22 cellular contexts compared by ENCODE assay signal in genomic region chr14:69332782-69333395, GRCh38.
"Had no signal": no experiment of that assay in that cellular context is flagged by ENCODE, and none has a peak within 500 bp of the region (broad histone marks: within the 10 kb centered on the region; RNA-seq: fewer than 3 reads in every experiment).

No MANE protein-coding gene starts in this region.

- H3K36me3 ChIP-seq: SJSA1 had no signal

- H3K4me3 ChIP-seq: K562, SJSA1, SK-N-MC had no signal

- DNase-seq: Kasumi-1, MM.1S, NCI-H1092 treated with DMSO at 0.1 percent for 48 hours, NCI-H1436, NCI-H187, NCI-H2029, NCI-H2081 treated with DMSO at 0.1 percent for 48 hours, NCI-H2171, NCI-H226, NCI-H446, NCI-H510A, NCI-H524 treated with DMSO at 0.1 percent for 48 hours, NCI-H69, NCI-H774, Right ventricle myocardium superior, RPMI8226, SIG-M5 had no signal

- H3K27me3 ChIP-seq: SJSA1 had no signal

- H3K9ac ChIP-seq: KMS-11 had no signal

- H3K9me3 ChIP-seq: SJSA1 had no signal

- H3K36me3 Mint-ChIP-seq: IgD-negative memory B cell had no signal

- H3K4me1 ChIP-seq: SJSA1 had no signal

- ATAC-seq: K562 had no signal

- H3K27ac ChIP-seq: KMS-11, SJSA1, SK-N-MC had no signal

- H3K9me3 Mint-ChIP-seq: IgD-negative memory B cell had no signal

- H3K4me3 Mint-ChIP-seq: IgD-negative memory B cell had no signal

- H3K27ac Mint-ChIP-seq: IgD-negative memory B cell had no signal

- H3K4me2 ChIP-seq: KMS-11 had no signal
